28 cellular contexts compared by ENCODE assay signal in the genomic region with DNA sequence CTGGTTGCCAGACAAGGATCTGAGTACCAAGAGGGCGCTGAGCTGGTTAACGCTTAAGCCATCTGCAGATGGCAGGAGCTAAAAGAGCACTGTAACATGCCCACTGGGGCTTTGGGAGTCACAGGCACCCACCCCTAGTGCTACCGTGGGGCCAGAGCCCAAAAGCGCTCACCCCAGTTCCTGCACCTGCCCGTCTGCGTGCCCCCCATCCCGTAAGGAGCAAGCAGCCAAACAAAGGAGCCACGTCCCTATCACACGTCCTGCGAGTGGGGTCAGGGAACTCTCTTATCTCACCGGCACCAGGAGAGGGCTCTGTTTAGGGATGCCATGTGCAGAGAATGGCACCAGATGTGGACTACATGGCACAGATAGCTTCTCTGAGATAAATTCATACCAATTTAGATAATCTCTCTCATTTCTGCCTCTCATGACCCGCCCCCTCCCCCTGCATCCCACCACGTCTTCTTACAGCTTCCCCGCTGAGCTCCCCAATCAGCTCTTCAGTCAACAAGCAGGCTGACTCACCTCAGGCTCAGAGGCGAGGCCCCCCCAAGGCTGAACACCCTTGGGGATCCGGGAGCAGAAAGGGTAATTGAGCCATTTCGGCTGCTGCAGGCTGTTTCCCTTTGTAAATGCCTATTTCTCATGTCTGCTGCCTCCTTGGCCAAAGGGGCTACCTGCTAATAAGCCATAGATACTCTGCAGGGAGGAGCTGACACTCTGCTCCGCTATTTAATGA.
"Had no signal": no experiment of that assay in that cellular context is flagged by ENCODE, and none has a peak within 500 bp of the region (broad histone marks: within the 10 kb centered on the region; RNA-seq: fewer than 3 reads in every experiment).

No MANE protein-coding gene starts in this region.

- H3K36me3 Mint-ChIP-seq: naive thymus-derived CD4-positive, alpha-beta T cell; natural killer cell; neural progenitor cell; stimulated activated effector memory CD8-positive, alpha-beta T cell treated with anti-CD3 and anti-CD28 coated beads, Interleukin-12 subunit alpha, Interleukin-12 subunit beta, amount 100 ng/mL, for 72 hours; stimulated activated naive B cell treated with anti-CD40 and anti-IgM and Interleukin-4, amounts not matched to agents 10 μg/mL and 1 μg/mL and 100 μg/mL, for 72 hours had no signal

- H3K27ac ChIP-seq: neural progenitor cell, neutrophil, pancreas, psoas muscle, right lobe of liver, sigmoid colon, stomach, thoracic aorta, thyroid gland, tibial nerve, upper lobe of left lung had no signal

- H3K4me1 Mint-ChIP-seq: naive thymus-derived CD4-positive, alpha-beta T cell; natural killer cell; nephron; stimulated activated effector memory CD8-positive, alpha-beta T cell treated with anti-CD3 and anti-CD28 coated beads, Interleukin-12 subunit alpha, Interleukin-12 subunit beta, amount 100 ng/mL, for 72 hours; stimulated activated naive B cell treated with anti-CD40 and anti-IgM and Interleukin-4, amounts not matched to agents 10 μg/mL and 1 μg/mL and 100 μg/mL, for 72 hours had no signal

- H3K9me3 Mint-ChIP-seq: natural killer cell; stimulated activated effector memory CD8-positive, alpha-beta T cell treated with anti-CD3 and anti-CD28 coated beads, Interleukin-12 subunit alpha, Interleukin-12 subunit beta, amount 100 ng/mL, for 72 hours; stimulated activated naive B cell treated with anti-CD40 and anti-IgM and Interleukin-4, amounts not matched to agents 10 μg/mL and 1 μg/mL and 100 μg/mL, for 72 hours; stimulated activated naive CD8-positive, alpha-beta T cell treated with anti-CD3 and anti-CD28 coated beads, Interleukin-15, Interleukin-2, amounts not matched to agents 100 ng/mL and 50 ng/mL, for 24 hours had no signal

- H2AFZ ChIP-seq: neural progenitor cell had no signal

- H3K4me1 ChIP-seq: neural progenitor cell, pancreas, psoas muscle, right lobe of liver, sigmoid colon, stomach, thyroid gland, tibial nerve, upper lobe of left lung had no signal

- H3K27me3 ChIP-seq: neural progenitor cell, neutrophil, pancreas, right lobe of liver, sigmoid colon, stomach, thyroid gland, tibial nerve, upper lobe of left lung had no signal

- H3K9ac ChIP-seq: neural progenitor cell had no signal

- H3K9me3 ChIP-seq: neutrophil, pancreas, psoas muscle, right lobe of liver, sigmoid colon, thoracic aorta, thyroid gland had no signal

- H3K4me2 ChIP-seq: neural progenitor cell had no signal

- H3K4me3 Mint-ChIP-seq: naive thymus-derived CD4-positive, alpha-beta T cell; natural killer cell; nephron; neural progenitor cell; stimulated activated effector memory CD8-positive, alpha-beta T cell treated with anti-CD3 and anti-CD28 coated beads, Interleukin-12 subunit alpha, Interleukin-12 subunit beta, amount 100 ng/mL, for 72 hours; stimulated activated naive B cell treated with anti-CD40 and anti-IgM and Interleukin-4, amounts not matched to agents 10 μg/mL and 1 μg/mL and 100 μg/mL, for 72 hours; stimulated activated naive CD8-positive, alpha-beta T cell treated with anti-CD3 and anti-CD28 coated beads, Interleukin-15, Interleukin-2, amounts not matched to agents 100 ng/mL and 50 ng/mL, for 24 hours had no signal

- H3K36me3 ChIP-seq: neural progenitor cell, neutrophil, pancreas, right lobe of liver, sigmoid colon, thoracic aorta, thyroid gland, upper lobe of left lung had no signal

- H3K27ac Mint-ChIP-seq: naive thymus-derived CD4-positive, alpha-beta T cell; natural killer cell; nephron; neural progenitor cell; progenitor cell of endocrine pancreas; stimulated activated effector memory CD8-positive, alpha-beta T cell treated with anti-CD3 and anti-CD28 coated beads, Interleukin-12 subunit alpha, Interleukin-12 subunit beta, amount 100 ng/mL, for 72 hours; stimulated activated naive B cell treated with anti-CD40 and anti-IgM and Interleukin-4, amounts not matched to agents 10 μg/mL and 1 μg/mL and 100 μg/mL, for 72 hours; stimulated activated naive CD8-positive, alpha-beta T cell treated with anti-CD3 and anti-CD28 coated beads, Interleukin-15, Interleukin-2, amounts not matched to agents 100 ng/mL and 50 ng/mL, for 24 hours had no signal

- FAIRE-seq: pancreas, small intestine, urothelium cell line had no signal

- ATAC-seq: naive thymus-derived CD4-positive, alpha-beta T cell; natural killer cell; pancreas; psoas muscle; right cardiac atrium; right lobe of liver; stimulated activated effector memory CD8-positive, alpha-beta T cell treated with anti-CD3 and anti-CD28 coated beads, Interleukin-12 subunit alpha, Interleukin-12 subunit beta, amount 100 ng/mL, for 72 hours; stimulated activated naive B cell treated with anti-CD40 and anti-IgM and Interleukin-4, amounts not matched to agents 10 μg/mL and 1 μg/mL and 100 μg/mL, for 72 hours had no signal

- DNase-seq: naive thymus-derived CD4-positive, alpha-beta T cell; natural killer cell; nucleus accumbens; pancreas; psoas muscle; right cardiac atrium; right lobe of liver; sigmoid colon; small intestine; stimulated activated CD4-positive, alpha-beta T cell treated with anti-CD3 and anti-CD28 coated beads, Interleukin-15, amount 100 ng/mL, for 24 hours; stimulated activated CD4-positive, alpha-beta T cell treated with anti-CD3 and anti-CD28 coated beads, Interleukin-2, amount 100 ng/mL, for 24 hours; stimulated activated CD4-positive, alpha-beta T cell treated with anti-CD3 and anti-CD28 coated beads, Interleukin-2, amount 100 ng/mL, for 48 hours; stimulated activated CD4-positive, alpha-beta T cell treated with anti-CD3 and anti-CD28 coated beads, Interleukin-4, amount 100 ng/mL, for 24 hours; stimulated activated naive B cell treated with anti-CD40 and anti-IgM and Interleukin-4, amounts not matched to agents 10 μg/mL and 1 μg/mL and 100 μg/mL, for 72 hours; stimulated activated naive CD4-positive, alpha-beta T cell treated with Interleukin-2 at 50 U/mL for 16 hours; stomach; trophoblast cell; upper lobe of left lung had no signal

- H3K4me3 ChIP-seq: neural progenitor cell, pancreas, psoas muscle, right lobe of liver, sigmoid colon, stomach, thoracic aorta, thyroid gland, tibial nerve, upper lobe of left lung had no signal
